8 cellular contexts compared by ENCODE assay signal in the genomic region with DNA sequence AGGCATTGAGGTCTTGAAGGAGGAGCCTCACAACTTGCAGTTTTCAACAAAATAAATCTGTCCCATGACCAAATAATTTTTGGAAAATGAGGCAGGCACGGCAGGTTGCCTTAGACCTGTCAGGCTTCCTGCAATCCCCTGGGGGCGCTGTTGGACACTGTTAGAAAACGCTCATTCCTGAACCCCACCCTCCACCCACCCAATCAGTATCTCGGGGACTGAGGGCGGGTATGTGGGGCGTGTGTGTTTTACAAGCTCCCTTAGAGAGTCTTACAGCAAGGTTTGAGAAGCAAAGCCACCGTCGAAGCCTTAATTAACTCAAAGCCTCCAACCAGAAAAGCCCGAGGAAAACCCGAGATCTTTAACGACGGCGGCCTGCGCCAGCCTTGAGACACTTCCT.
A peak's percentile ranks its signal among the peaks of the same experiment; 100 is the strongest.
DNase-seq lines count a peak whose midpoint lies in the region; ATAC-seq and TF ChIP-seq lines count a peak whose summit lies in the region.

No MANE protein-coding gene starts in this region.

- peaks cover 78% of the 10 kb centered on the region for H3K27me3 Mint-ChIP-seq in central memory CD8-positive, alpha-beta T cell

- H3K9me3 ChIP-seq in Karpas-422 (ENCODE audit: low read length) (no peaks in the 10 kb centered on the region), adrenal gland (replicated peaks in 1 of 3) (no peaks in the 10 kb centered on the region)

- WGBS in adrenal gland, 4 donors, result 5 to 21% (median 8%) methylated on average over 6 to 14 of the region's 14 CpGs

- TF ChIP-seq CTCF in GM12865 (IDR thresholded peaks at IDR 0.05; ENCODE audit: insufficient read depth, low read depth, low read length, missing control alignments) (peak; percentile 21), adrenal gland (IDR thresholded peaks at IDR 0.05) (peak in 1 of 6 experiments; percentile 17)

- no peaks in the 10 kb centered on the region for H3K36me3 ChIP-seq in Karpas-422 (ENCODE audit: insufficient read depth, low read length)
- H3K36me3 ChIP-seq in adrenal gland (replicated peaks in 1 of 2), result no peaks in the 10 kb centered on the region

- H4K20me1 ChIP-seq in Karpas-422 (ENCODE audit: insufficient read depth, low read depth, low read length), result no peaks in the 10 kb centered on the region

- no peak for ATAC-seq in central memory CD8-positive, alpha-beta T cell (replicated peaks; ENCODE audit: extremely low read depth, poor library complexity, severe bottlenecking)
- ATAC-seq in HG03354 (IDR thresholded peaks at IDR 0.05; ENCODE audit: poor library complexity, severe bottlenecking, unreplicated experiment), result no peak

- H3K36me3 Mint-ChIP-seq in central memory CD8-positive, alpha-beta T cell (ENCODE audit: insufficient read depth), result no peaks in the 10 kb centered on the region

- H3K9me3 Mint-ChIP-seq in central memory CD8-positive, alpha-beta T cell, result no peaks in the 10 kb centered on the region

- peaks cover 6% of the 10 kb centered on the region for H3K4me1 Mint-ChIP-seq in central memory CD8-positive, alpha-beta T cell

- H3K27ac ChIP-seq in Karpas-422 (ENCODE audit: low read length) (no peak overlapping the region), adrenal gland (no peak overlapping the region)

- H3K4me3 ChIP-seq in GM12865 (ENCODE audit: low read depth, low read length), result no peak overlapping the region
- H3K4me3 ChIP-seq in Karpas-422 (ENCODE audit: low read length), result no peak overlapping the region
- no peak overlapping the region for H3K4me3 ChIP-seq in adrenal gland

- no peak overlapping the region for H3K4me2 ChIP-seq in Karpas-422 (ENCODE audit: low read depth, low read length, poor library complexity, severe bottlenecking)

- no peak overlapping the region for H3K9ac ChIP-seq in Karpas-422 (ENCODE audit: low read length)

- TF ChIP-seq POLR2A in adrenal gland (IDR thresholded peaks at IDR 0.05), result no peak

- intact Hi-C loops in adrenal gland (cut with DNase I), result no loop called here

- no peaks in the 10 kb centered on the region for H3K9me2 ChIP-seq in Karpas-422 (replicated peaks; ENCODE audit: insufficient read depth, low read length)

- peak overlapping the region; percentile 25 for H3K4me3 Mint-ChIP-seq in central memory CD8-positive, alpha-beta T cell

- H2AFZ ChIP-seq in Karpas-422 (ENCODE audit: low read length), result no peak overlapping the region

- H3K27me3 ChIP-seq in Karpas-422 (ENCODE audit: low read length) (no peaks in the 10 kb centered on the region), adrenal gland (peaks cover 18% of the 10 kb centered on the region)

- no peak overlapping the region for H3K27ac Mint-ChIP-seq in central memory CD8-positive, alpha-beta T cell (ENCODE audit: low read depth)

- DNase-seq in GM12865 (ENCODE audit: low read depth), result peak; percentile 32
- peak; percentile 67 for DNase-seq in Karpas-422
- DNase-seq in central memory CD8-positive, alpha-beta T cell (ENCODE audit: low spot score in 2 of 2), result no peak
- peak in 42 of 56 donors; percentile 2 to 87 (median 54) for DNase-seq in nucleus accumbens (lab: John Stamatoyannopoulos, UW)
- no peak for DNase-seq in NCI-H1436 treated with DMSO at 0.1 percent for 48 hours (lab: John Stamatoyannopoulos, UW)
- DNase-seq in SIG-M5 (lab: John Stamatoyannopoulos, UW), result no peak
- DNase-seq in adrenal gland, result no peak

- H3K79me2 ChIP-seq in Karpas-422 (ENCODE audit: low read length), result no peaks in the 10 kb centered on the region

- H3K4me1 ChIP-seq in Karpas-422 (ENCODE audit: low read length) (0 out of 2 replicates have a peak, but pooled peaks cover 3% of the 10 kb centered on the region), adrenal gland (replicated peaks in 1 of 2) (no peaks in the 10 kb centered on the region)

Comparison
In these comparisons a context has a peak if more than half of its experiments do, and no peak if none do; other contexts are left out.
1. DNase-seq: peak in GM12865 (single experiment), Karpas-422 (single experiment) and nucleus accumbens (42 of 56); none in central memory CD8-positive, alpha-beta T cell (0 of 2), NCI-H1436 treated with DMSO at 0.1 percent for 48 hours (single experiment), SIG-M5 (single experiment) and adrenal gland (0 of 7).